In the genomic region with DNA sequence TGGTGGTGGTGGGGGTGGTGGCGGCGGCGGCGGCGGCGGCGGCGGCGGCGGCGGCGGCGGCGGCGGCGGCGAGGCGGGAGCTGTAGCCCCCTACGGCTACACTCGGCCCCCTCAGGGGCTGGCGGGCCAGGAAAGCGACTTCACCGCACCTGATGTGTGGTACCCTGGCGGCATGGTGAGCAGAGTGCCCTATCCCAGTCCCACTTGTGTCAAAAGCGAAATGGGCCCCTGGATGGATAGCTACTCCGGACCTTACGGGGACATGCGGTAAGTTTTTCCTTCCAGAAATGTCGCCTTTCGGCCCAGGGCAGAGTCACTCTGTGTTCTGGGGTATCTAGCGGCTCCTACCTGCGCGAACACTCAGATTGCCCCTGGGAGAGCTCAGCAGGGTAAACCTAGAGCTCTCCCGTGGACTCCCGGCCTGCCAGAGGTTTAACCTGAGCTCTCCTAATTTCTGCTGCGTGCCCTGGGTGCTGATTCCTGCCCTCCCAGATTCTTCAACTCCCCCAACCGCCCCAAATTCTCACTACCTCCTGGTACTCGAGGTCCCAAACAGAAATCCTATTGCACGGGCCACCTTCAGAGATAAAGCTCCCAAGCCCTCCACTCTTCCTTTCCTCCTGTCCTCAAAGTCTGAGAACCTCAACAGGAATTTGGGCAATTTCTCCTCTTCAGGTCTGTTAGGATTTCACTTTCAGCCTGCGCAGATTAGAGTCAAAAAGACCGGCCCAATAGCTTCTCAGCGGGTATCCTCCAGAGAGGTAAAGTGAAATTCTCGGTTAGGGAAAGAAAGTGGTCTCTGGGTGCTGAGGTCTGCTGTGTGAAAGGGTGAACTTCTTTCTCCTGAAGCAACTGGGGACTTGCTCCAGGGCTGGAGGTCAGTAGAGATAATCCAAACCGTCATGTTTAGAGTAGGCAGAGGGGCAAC, we compare ENCODE assay signal across 9 cellular contexts. TPM values are rescaled to one million over a fixed set of nuclear protein-coding genes. Genes with fewer than 3 reads are reported as not detected.
DNase-seq lines count a peak whose midpoint lies in the region; ATAC-seq and TF ChIP-seq lines count a peak whose summit lies in the region.
"Had no signal": no experiment of that assay in that cellular context is flagged by ENCODE, and none has a peak within 500 bp of the region (broad histone marks: within the 10 kb centered on the region; RNA-seq: fewer than 3 reads in every experiment).

No MANE protein-coding gene starts in this region.

- H3K9me3 ChIP-seq in heart left ventricle = no peaks in the 10 kb centered on the region
- no peaks in the 10 kb centered on the region for H3K9me3 ChIP-seq in esophagus (ENCODE audit: control insufficient read depth in 2 of 2, insufficient read depth in 1 of 2, low read depth in 1 of 2, low read length in 1 of 2)
- H3K9me3 ChIP-seq in naive thymus-derived CD4-positive, alpha-beta T cell (ENCODE audit: control insufficient read depth in 2 of 3, low read length in 3 of 3) = no peaks in the 10 kb centered on the region
- H3K9me3 ChIP-seq in uterus = no peaks in the 10 kb centered on the region

- intact Hi-C loops in heart left ventricle (cut with DNase I) (loop anchor here in 4 of 10 donors (5.0 to 10.0 kb wide), 4 partner anchors 171 to 252 kb away; no protein-coding TSS in a partner anchor), Right ventricle myocardium inferior (cut with DNase I) (loop anchor here (10.0 kb wide), 2 partner anchors 238 to 252 kb away; no protein-coding TSS in a partner anchor), uterus (cut with DNase I; ENCODE audit: low total_unique reads) (no loop called here)
- intact Hi-C loops in naive thymus-derived CD4-positive, alpha-beta T cell (cut with micrococcal nuclease) = no loop called here

- CTCF ChIA-PET in naive thymus-derived CD4-positive, alpha-beta T cell (lab: Charles Lee) = no interaction called here

- TF ChIP-seq CTCF in heart left ventricle (IDR thresholded peaks at IDR 0.05) (no peak), uterus (IDR thresholded peaks at IDR 0.05) (no peak)

- peaks cover 0 to 14% (median 5%) of the 10 kb centered on the region in 7 donors for H3K4me1 Mint-ChIP-seq in naive thymus-derived CD4-positive, alpha-beta T cell

- H3K27ac Mint-ChIP-seq in naive thymus-derived CD4-positive, alpha-beta T cell = no peak overlapping the region

- peaks cover 0 to 73% (median 0%) of the 10 kb centered on the region in 9 donors for H3K27me3 ChIP-seq in heart left ventricle
- peaks cover 0 to 6% of the 10 kb centered on the region in 2 donors for H3K27me3 ChIP-seq in esophagus (ENCODE audit: control insufficient read depth in 1 of 2, insufficient read depth in 2 of 2, low read length in 2 of 2)
- H3K27me3 ChIP-seq in naive thymus-derived CD4-positive, alpha-beta T cell (ENCODE audit: control insufficient read depth in 2 of 2, insufficient read depth in 2 of 2, low read length in 2 of 2) = peaks cover 0 to 3% of the 10 kb centered on the region in 2 donors
- H3K27me3 ChIP-seq in uterus = no peaks in the 10 kb centered on the region

- H3K4me1 ChIP-seq in heart left ventricle (peaks cover 0 to 9% (median 0%) of the 10 kb centered on the region in 12 donors), esophagus (ENCODE audit: control insufficient read depth in 2 of 2, insufficient read depth in 2 of 2, low read length in 1 of 2) (no peaks in the 10 kb centered on the region), uterus (no peaks in the 10 kb centered on the region)
- no peaks in the 10 kb centered on the region for H3K4me1 ChIP-seq in naive thymus-derived CD4-positive, alpha-beta T cell (ENCODE audit: control insufficient read depth in 2 of 2, insufficient read depth in 2 of 2, low read length in 2 of 2)

- 8 to 41% (median 22%) methylated on average over 20 to 44 of the region's 44 CpGs for WGBS in heart left ventricle, 4 donors
- whole genome bisulfite sequencing in esophagus, 2 donors = 13 to 37% methylated on average over 35 of the region's 44 CpGs

- peak overlapping the region in 7 of 10 donors; percentile 3 to 63 (median 47) for H3K4me3 Mint-ChIP-seq in naive thymus-derived CD4-positive, alpha-beta T cell

- peaks cover 12 to 43% (median 27%) of the 10 kb centered on the region in 5 donors for H3K27me3 Mint-ChIP-seq in naive thymus-derived CD4-positive, alpha-beta T cell

- peak in 2 of 5 donors; percentile 21 to 46 for DNase-seq in heart left ventricle
- no peak for DNase-seq in Right ventricle myocardium inferior (ENCODE audit: missing footprints)
- no peak for DNase-seq in naive thymus-derived CD4-positive, alpha-beta T cell
- peak; percentile 15 to 21 for DNase-seq in uterus
- no peak for DNase-seq in NCI-H1105 treated with DMSO at 0.1 percent for 48 hours (lab: John Stamatoyannopoulos, UW)
- no peak for DNase-seq in NCI-H2107 treated with DMSO at 0.1 percent for 48 hours (lab: John Stamatoyannopoulos, UW; ENCODE audit: unreplicated experiment)
- DNase-seq: NCI-H1694 had no signal

- no peaks in the 10 kb centered on the region for H3K36me3 ChIP-seq in heart left ventricle
- no peaks in the 10 kb centered on the region for H3K36me3 ChIP-seq in esophagus (ENCODE audit: control insufficient read depth in 2 of 2, insufficient read depth in 2 of 2, low read length in 1 of 2)
- H3K36me3 ChIP-seq in naive thymus-derived CD4-positive, alpha-beta T cell (ENCODE audit: control insufficient read depth in 2 of 3, insufficient read depth in 3 of 3, low read length in 3 of 3) = no peaks in the 10 kb centered on the region
- no peaks in the 10 kb centered on the region for H3K36me3 ChIP-seq in uterus

- POLR2A ChIA-PET in naive thymus-derived CD4-positive, alpha-beta T cell (lab: Charles Lee) = no interaction called here

- H3K4me3 ChIP-seq in heart left ventricle (peak overlapping the region; percentile 14 to 63 (median 54)), esophagus (ENCODE audit: low read depth in 1 of 2, low read length in 2 of 2) (peak overlapping the region; percentile 41 to 49), uterus (peak overlapping the region; percentile 45 to 57)
- no peak overlapping the region for H3K4me3 ChIP-seq in naive thymus-derived CD4-positive, alpha-beta T cell (ENCODE audit: low read length)

- no peak for TF ChIP-seq POLR2A in heart left ventricle (IDR thresholded peaks at IDR 0.05)
- TF ChIP-seq POLR2A in uterus (IDR thresholded peaks at IDR 0.05) = no peak

- H3K27ac ChIP-seq in heart left ventricle (peak overlapping the region in 8 of 12 donors; percentile 43 to 69 (median 62)), esophagus (ENCODE audit: low read depth in 2 of 2, low read length in 1 of 2) (no peak overlapping the region), uterus (peak overlapping the region; percentile 87 to 93)
- no peak overlapping the region for H3K27ac ChIP-seq in naive thymus-derived CD4-positive, alpha-beta T cell (ENCODE audit: low read depth, low read length)

- ATAC-seq in heart left ventricle (peak in 1 of 4 donors; percentile 11), Right ventricle myocardium inferior (no peak), HG03039 (IDR thresholded peaks at IDR 0.05; ENCODE audit: unreplicated experiment) (no peak)
- no peak for ATAC-seq in naive thymus-derived CD4-positive, alpha-beta T cell

- H3K36me3 Mint-ChIP-seq in naive thymus-derived CD4-positive, alpha-beta T cell = no peaks in the 10 kb centered on the region

- no peaks in the 10 kb centered on the region for H3K9me3 Mint-ChIP-seq in naive thymus-derived CD4-positive, alpha-beta T cell

RNA-seq across cellular contexts. Expression of a gene that starts 2.9 kb away (rescaled TPM):
- total RNA-seq in heart left ventricle = 10 to 100 TPM in 8 of 9 donors, 1 to 10 TPM in 1; 9.5 to 30.1 (median 20.1) TPM
- polyA plus RNA-seq in heart left ventricle = 1 to 10 TPM; 3.0 to 3.4 TPM
- 23.9 TPM for total RNA-seq in Right ventricle myocardium inferior
- under 1 TPM; 0.39 to 0.52 TPM for polyA plus RNA-seq in esophagus
- total RNA-seq in naive thymus-derived CD4-positive, alpha-beta T cell = under 1 TPM in 3 of 5 experiments, not detected in 2; 0.03 to 0.39 (median 0.15) TPM
- polyA plus RNA-seq in naive thymus-derived CD4-positive, alpha-beta T cell = not detected
- total RNA-seq in uterus = 10 to 100 TPM; 19.7 to 75.3 (median 46.9) TPM

Comparison
In these comparisons a context has a peak if more than half of its experiments do, and no peak if none do; other contexts are left out.
1. DNase-seq: peak in uterus (2 of 2); none in Right ventricle myocardium inferior (single experiment), naive thymus-derived CD4-positive, alpha-beta T cell (0 of 9), NCI-H1105 treated with DMSO at 0.1 percent for 48 hours (single experiment) and NCI-H2107 treated with DMSO at 0.1 percent for 48 hours (single experiment).
2. H3K27ac ChIP-seq: peak in heart left ventricle (8 of 12) and uterus (2 of 2); none in esophagus (0 of 2) and naive thymus-derived CD4-positive, alpha-beta T cell (single experiment).
3. RNA of a gene that starts 2.9 kb away (total RNA-seq): 19.7 to 75.3 TPM in uterus, 23.9 TPM in Right ventricle myocardium inferior (single experiment) and 9.5 to 30.1 TPM in heart left ventricle; 0.03 to 0.39 TPM in naive thymus-derived CD4-positive, alpha-beta T cell; every median in the first group is over 4 times any median in the second.